Comparison of ENCODE assay signal across 8 cellular contexts in genomic region chr19:14475251-14476073, GRCh38. TPM values are rescaled to one million over a fixed set of nuclear protein-coding genes. Genes with fewer than 3 reads are reported as not detected.
DNase-seq lines count a peak whose midpoint lies in the region; ATAC-seq and TF ChIP-seq lines count a peak whose summit lies in the region.

PTGER1 (minus strand) TSS chr19:14475354; CDS start chr19:14474320, 1,034 bp downstream.

- no peak within 1 kb of the TSS for H3K4me3 ChIP-seq in CD4-positive, CD25-positive, alpha-beta regulatory T cell (ENCODE audit: low read depth, low read length)
- no peak within 1 kb of the TSS for H3K4me3 ChIP-seq in aorta (ENCODE audit: low read length in 2 of 2)
- no peak within 1 kb of the TSS for H3K4me3 ChIP-seq in thyroid gland (replicated peaks in 1 of 3)

- peaks cover 28% of the 10 kb centered on the region for H3K27me3 Mint-ChIP-seq in CD4-positive, CD25-positive, alpha-beta regulatory T cell
- H3K27me3 Mint-ChIP-seq in HFFc6 (ENCODE audit: insufficient read depth) = peaks cover 22% of the 10 kb centered on the region
- H3K27me3 Mint-ChIP-seq in activated T-cell treated with anti-CD3 and anti-CD28 coated beads, Interleukin-2, amount 50 U/mL, for 24 hours = peaks cover 25% of the 10 kb centered on the region

- no peak for TF ChIP-seq POLR2A in thyroid gland (IDR thresholded peaks at IDR 0.05)

- TF ChIP-seq CTCF in HFFc6 (IDR thresholded peaks at IDR 0.05) = peak; percentile 72
- TF ChIP-seq CTCF in thyroid gland (IDR thresholded peaks at IDR 0.05) = peak in 1 of 6 experiments; percentile 24

- H3K4me1 Mint-ChIP-seq in CD4-positive, CD25-positive, alpha-beta regulatory T cell = peaks cover 0 to 30% (median 9%) of the 10 kb centered on the region in 4 donors
- H3K4me1 Mint-ChIP-seq in HFFc6 (ENCODE audit: low read depth) = peaks cover 24% of the 10 kb centered on the region
- peaks cover 36% of the 10 kb centered on the region for H3K4me1 Mint-ChIP-seq in activated T-cell treated with anti-CD3 and anti-CD28 coated beads, Interleukin-2, amount 50 U/mL, for 24 hours (ENCODE audit: low read depth)

- H3K27ac Mint-ChIP-seq in CD4-positive, CD25-positive, alpha-beta regulatory T cell = peak within 1 kb of the TSS in 1 of 3 donors; percentile 83
- H3K27ac Mint-ChIP-seq in HFFc6 = peak within 1 kb of the TSS; percentile 41
- peak within 1 kb of the TSS; percentile 50 for H3K27ac Mint-ChIP-seq in activated T-cell treated with anti-CD3 and anti-CD28 coated beads, Interleukin-2, amount 50 U/mL, for 24 hours

- H3K4me3 Mint-ChIP-seq in CD4-positive, CD25-positive, alpha-beta regulatory T cell = peak within 1 kb of the TSS in 3 of 4 donors; percentile 48 to 79 (median 77)
- peak within 1 kb of the TSS; percentile 59; the same call in 1 of the 2 replicates for H3K4me3 Mint-ChIP-seq in HFFc6
- H3K4me3 Mint-ChIP-seq in activated T-cell treated with anti-CD3 and anti-CD28 coated beads, Interleukin-2, amount 50 U/mL, for 24 hours = peak within 1 kb of the TSS; percentile 15

- H3K27me3 ChIP-seq in CD4-positive, CD25-positive, alpha-beta regulatory T cell (ENCODE audit: control insufficient read depth, insufficient read depth, low read length) = peaks cover 2% of the 10 kb centered on the region
- no peaks in the 10 kb centered on the region for H3K27me3 ChIP-seq in aorta (ENCODE audit: control insufficient read depth in 1 of 2, insufficient read depth in 2 of 2, low read length in 1 of 2)
- H3K27me3 ChIP-seq in thyroid gland = no peaks in the 10 kb centered on the region

- H3K9me3 Mint-ChIP-seq in CD4-positive, CD25-positive, alpha-beta regulatory T cell = no peaks in the 10 kb centered on the region
- no peaks in the 10 kb centered on the region for H3K9me3 Mint-ChIP-seq in HFFc6
- no peaks in the 10 kb centered on the region for H3K9me3 Mint-ChIP-seq in activated T-cell treated with anti-CD3 and anti-CD28 coated beads, Interleukin-2, amount 50 U/mL, for 24 hours

- peaks cover 4% of the 10 kb centered on the region for H3K36me3 Mint-ChIP-seq in CD4-positive, CD25-positive, alpha-beta regulatory T cell
- H3K36me3 Mint-ChIP-seq in HFFc6 (ENCODE audit: low read depth) = no peaks in the 10 kb centered on the region; the same call in 1 of the 2 replicates
- H3K36me3 Mint-ChIP-seq in activated T-cell treated with anti-CD3 and anti-CD28 coated beads, Interleukin-2, amount 50 U/mL, for 24 hours (ENCODE audit: low read depth) = peaks cover 26% of the 10 kb centered on the region

- peaks cover 44% of the 10 kb centered on the region for H3K4me1 ChIP-seq in CD4-positive, CD25-positive, alpha-beta regulatory T cell (ENCODE audit: control insufficient read depth, insufficient read depth, low read length, poor library complexity, severe bottlenecking)
- H3K4me1 ChIP-seq in aorta (ENCODE audit: control insufficient read depth in 1 of 2, insufficient read depth in 2 of 2, low read length in 2 of 2) = no peaks in the 10 kb centered on the region
- peaks cover 9 to 27% of the 10 kb centered on the region in 2 donors for H3K4me1 ChIP-seq in thyroid gland

- H3K9me3 ChIP-seq in CD4-positive, CD25-positive, alpha-beta regulatory T cell (ENCODE audit: control insufficient read depth in 2 of 2, low read length in 2 of 2) = no peaks in the 10 kb centered on the region
- H3K9me3 ChIP-seq in aorta (ENCODE audit: control insufficient read depth, low read length) (no peaks in the 10 kb centered on the region), thyroid gland (no peaks in the 10 kb centered on the region)

- intact Hi-C loops in aorta (cut with DNase I) (loop anchor here (10.0 kb wide), 2 partner anchors 121 to 131 kb away; no protein-coding TSS in a partner anchor), thyroid gland (cut with DNase I) (no loop called here)

- H3K36me3 ChIP-seq in CD4-positive, CD25-positive, alpha-beta regulatory T cell (ENCODE audit: control insufficient read depth, insufficient read depth, low read length) = peaks cover 10% of the 10 kb centered on the region
- H3K36me3 ChIP-seq in aorta (ENCODE audit: control insufficient read depth in 1 of 2, insufficient read depth in 2 of 2, low read length in 1 of 2) (peaks cover 0 to 1% of the 10 kb centered on the region in 2 donors), thyroid gland (peaks cover 29 to 30% of the 10 kb centered on the region in 2 donors)

- ATAC-seq in CD4-positive, CD25-positive, alpha-beta regulatory T cell (ENCODE audit: low read depth in 2 of 2) = peak in 1 of 2 donors; percentile 21
- ATAC-seq in aorta (ENCODE audit: low FRiP score) (no peak), HG02973 (IDR thresholded peaks at IDR 0.05; ENCODE audit: unreplicated experiment) (no peak)

- no peak within 1 kb of the TSS for H3K27ac ChIP-seq in CD4-positive, CD25-positive, alpha-beta regulatory T cell (ENCODE audit: insufficient read depth, low read length, poor library complexity, severe bottlenecking)
- H3K27ac ChIP-seq in aorta (ENCODE audit: low read depth in 1 of 2, low read length in 2 of 2) = no peak within 1 kb of the TSS
- no peak within 1 kb of the TSS for H3K27ac ChIP-seq in thyroid gland

- peak in 1 of 3 donors; percentile 47 for DNase-seq in CD4-positive, CD25-positive, alpha-beta regulatory T cell
- DNase-seq in HFFc6 (no peak), iris pigment epithelial cell (ENCODE audit: low read depth) (peak; percentile 48), aorta (no peak), NCI-H187 (lab: John Stamatoyannopoulos, UW) (no peak), thyroid gland (no peak)
- no peak for DNase-seq in activated T-cell treated with anti-CD3 and anti-CD28 coated beads, Interleukin-2, amount 50 U/mL, for 24 hours

- WGBS in aorta, 2 donors = 12 to 14% methylated on average over 27 to 33 of the region's 33 CpGs
- WGBS in thyroid gland, 2 donors = 17 to 28% methylated on average over 15 to 21 of the region's 33 CpGs

RNA-seq across cellular contexts. Expression of gene PTGER1, which starts in this region (rescaled TPM):
- total RNA-seq in CD4-positive, CD25-positive, alpha-beta regulatory T cell = not detected
- polyA plus RNA-seq in CD4-positive, CD25-positive, alpha-beta regulatory T cell = not detected
- total RNA-seq in HFFc6 (2021; fragmentation: NEBNext Ultra II Directional; extraction: Animal tissue kit (Norgen Biotek cat#: 25700)) = 1 to 10 TPM in 2 of 6 experiments, under 1 TPM in 4; 0.41 to 4.1 (median 0.62) TPM
- total RNA-seq in aorta = 1 to 10 TPM; 2.3 to 4.4 TPM
- polyA plus RNA-seq in aorta = not detected
- total RNA-seq in thyroid gland = 1 to 10 TPM in 1 of 4 donors, not detected in 3; 1.5 TPM

Comparison
In these comparisons a context has a peak if more than half of its experiments do, and no peak if none do; other contexts are left out.
1. H3K4me3 Mint-ChIP-seq: peak in every context shown above with its lines; median percentile 77 in CD4-positive, CD25-positive, alpha-beta regulatory T cell; 59 in HFFc6; 15 in activated T-cell treated with anti-CD3 and anti-CD28 coated beads, Interleukin-2, amount 50 U/mL, for 24 hours.